ENCODE assay signal across 22 cellular contexts in genomic region chr5:9373586-9373985, GRCh38.
DNase-seq lines count a peak whose midpoint lies in the region; ATAC-seq and TF ChIP-seq lines count a peak whose summit lies in the region.
"Had no signal": no experiment of that assay in that cellular context is flagged by ENCODE, and none has a peak within 500 bp of the region (broad histone marks: within the 10 kb centered on the region; RNA-seq: fewer than 3 reads in every experiment).

No MANE protein-coding gene starts in this region.

- no TSS peak for BruUV-seq in PC-3 (replicated peaks; lab: Mats Ljungman, UMichigan)

- H3K4me3 ChIP-seq in PC-3 (ENCODE audit: low read length) (no peak overlapping the region), MM.1S (ENCODE audit: low read length) (no peak overlapping the region)
- H3K4me3 ChIP-seq: GM23338, MG63 had no signal

- H3K36me3 ChIP-seq in PC-3 (ENCODE audit: low read depth, low read length): 0 out of 2 replicates have a peak, but pooled peaks cover 2% of the 10 kb centered on the region
- H3K36me3 ChIP-seq in MM.1S (replicated peaks; ENCODE audit: insufficient read depth, low read length): no peaks in the 10 kb centered on the region

- CTCF ChIA-PET in PC-3 (lab: Charles Lee): interaction anchor here (0.7 kb wide), 1 partner anchor 174 kb away, joined by 3 read pairs; no protein-coding TSS in a partner anchor

- H3K9me3 ChIP-seq in PC-3 (ENCODE audit: low read length): no peaks in the 10 kb centered on the region
- no peaks in the 10 kb centered on the region for H3K9me3 ChIP-seq in MM.1S (replicated peaks; ENCODE audit: insufficient read depth, low read length)

- no peaks in the 10 kb centered on the region for H4K20me1 ChIP-seq in PC-3 (ENCODE audit: low read length)
- no peaks in the 10 kb centered on the region for H4K20me1 ChIP-seq in MM.1S (ENCODE audit: insufficient read depth, low read length)

- ATAC-seq in PC-3: no peak; the same call in 1 of the 2 replicates
- ATAC-seq: GM23338, Panc1 had no signal

- 0 out of 2 replicates have a peak overlapping the region, but pooled peaks have one; percentile 5 for H3K4me2 ChIP-seq in PC-3 (ENCODE audit: low read length)
- H3K4me2 ChIP-seq in MM.1S (ENCODE audit: low read depth, low read length): no peak overlapping the region
- H3K4me2 ChIP-seq: GM23338 had no signal

- peaks cover 54% of the 10 kb centered on the region for H3K4me1 ChIP-seq in PC-3 (ENCODE audit: insufficient read depth, low read length)
- no peaks in the 10 kb centered on the region for H3K4me1 ChIP-seq in MM.1S (ENCODE audit: low read length)

- no peak overlapping the region for H3K27ac ChIP-seq in PC-3 (ENCODE audit: low read length)
- H3K27ac ChIP-seq in MM.1S (ENCODE audit: low read length): no peak overlapping the region
- H3K27ac ChIP-seq: C4-2B, RWPE1 had no signal

- intact Hi-C loops in PC-3 (cut with micrococcal nuclease): loop anchor here (10.0 kb wide), 1 partner anchor 519 kb away; no protein-coding TSS in a partner anchor

- H2AFZ ChIP-seq in PC-3 (ENCODE audit: low read length) (no peak overlapping the region), MM.1S (ENCODE audit: low read length) (no peak overlapping the region)
- H2AFZ ChIP-seq: GM23338 had no signal

- H3K27me3 ChIP-seq in PC-3 (ENCODE audit: low read length): no peaks in the 10 kb centered on the region
- no peaks in the 10 kb centered on the region for H3K27me3 ChIP-seq in MM.1S (replicated peaks; ENCODE audit: insufficient read depth, low read length)
- H3K27me3 ChIP-seq: MG63 had no signal

- H3K9ac ChIP-seq in PC-3 (ENCODE audit: low read length): no peak overlapping the region
- no peak overlapping the region for H3K9ac ChIP-seq in MM.1S (ENCODE audit: low read length)

- H3F3A ChIP-seq in PC-3 (ENCODE audit: low read length, unreplicated experiment): peaks cover 4% of the 10 kb centered on the region
- no peaks in the 10 kb centered on the region for H3F3A ChIP-seq in MM.1S (ENCODE audit: insufficient read depth, low read length)

- DNase-seq in PC-3 (peak; percentile 39), astrocyte of the hippocampus (ENCODE audit: low read depth, low spot score) (peak; percentile 68), fibroblast of peridontal ligament (ENCODE audit: extremely low read depth) (peak; percentile 54), NCI-H446 (lab: John Stamatoyannopoulos, UW) (no peak), DMS79 treated with DMSO at 0.1 percent for 48 hours (lab: John Stamatoyannopoulos, UW) (no peak), MM.1S (no peak)
- no peak for DNase-seq in stimulated activated CD4-positive, alpha-beta T cell treated with anti-CD3 and anti-CD28 coated beads, Interleukin-1b, Interleukin-23, amount 100 ng/mL, for 48 hours
- DNase-seq: CD8-positive, alpha-beta memory T cell; DMS 273 treated with DMSO at 0.1 percent for 48 hours; DMS79; H9; HFFc6; KG1; MG63; NCI-H2029; NCI-H446 treated with DMSO at 0.1 percent for 48 hours; NCI-H526 treated with DMSO at 0.1 percent for 48 hours; SHP77 had no signal

- H3K9me2 ChIP-seq in PC-3 (replicated peaks; ENCODE audit: low read length) (no peaks in the 10 kb centered on the region), MM.1S (replicated peaks; ENCODE audit: insufficient read depth, low read length) (no peaks in the 10 kb centered on the region)

- no peak for TF ChIP-seq CTCF in PC-3 (conservative IDR thresholded peaks at IDR 0.05; ENCODE audit: low read depth, low read length)
- TF ChIP-seq CTCF in MM.1S (IDR thresholded peaks at IDR 0.05; ENCODE audit: low read length): no peak

- POLR2A ChIA-PET in PC-3 (lab: Charles Lee; ENCODE audit: unreplicated experiment): no interaction called here

- no peaks in the 10 kb centered on the region for H3K79me2 ChIP-seq in PC-3 (ENCODE audit: low read length)
- H3K79me2 ChIP-seq in MM.1S (ENCODE audit: low read length): no peaks in the 10 kb centered on the region

Comparison
In these comparisons a context has a peak if more than half of its experiments do, and no peak if none do; other contexts are left out.
1. DNase-seq: peak in PC-3 (single experiment), astrocyte of the hippocampus (single experiment) and fibroblast of peridontal ligament (single experiment); none in NCI-H446 (0 of 2), DMS79 treated with DMSO at 0.1 percent for 48 hours (single experiment), MM.1S (single experiment) and stimulated activated CD4-positive, alpha-beta T cell treated with anti-CD3 and anti-CD28 coated beads, Interleukin-1b, Interleukin-23, amount 100 ng/mL, for 48 hours (single experiment).